27 cellular contexts compared by ENCODE assay signal in the genomic region with DNA sequence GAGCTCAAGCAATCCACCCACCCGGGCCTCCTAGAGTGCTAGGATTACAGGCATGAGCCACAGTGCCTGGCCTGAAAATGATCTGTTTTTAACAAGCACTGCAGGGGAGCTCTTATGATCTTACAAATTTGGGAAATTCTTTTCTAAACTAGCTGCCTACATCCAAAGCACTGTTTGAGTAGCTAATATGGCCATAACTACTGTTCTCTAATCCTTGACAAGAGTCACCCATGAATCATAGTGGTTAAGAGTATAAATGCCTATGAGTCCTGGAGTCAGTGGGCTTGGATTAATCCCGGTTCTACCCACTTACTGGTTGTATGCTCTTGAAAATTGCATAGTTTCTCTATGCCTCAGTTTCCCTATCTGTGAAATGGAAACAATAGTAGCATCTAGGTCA. TPM values are rescaled to one million over a fixed set of nuclear protein-coding genes. Genes with fewer than 3 reads are reported as not detected.
DNase-seq lines count a peak whose midpoint lies in the region; ATAC-seq and TF ChIP-seq lines count a peak whose summit lies in the region.
"Had no signal": no experiment of that assay in that cellular context is flagged by ENCODE, and none has a peak within 500 bp of the region (broad histone marks: within the 10 kb centered on the region; RNA-seq: fewer than 3 reads in every experiment).

No MANE protein-coding gene starts in this region.

- ATAC-seq in CD4-positive, CD25-positive, alpha-beta regulatory T cell (ENCODE audit: low read depth in 2 of 2) = no peak
- no peak for ATAC-seq in central memory CD8-positive, alpha-beta T cell (replicated peaks; ENCODE audit: extremely low read depth, poor library complexity, severe bottlenecking)
- no peak for ATAC-seq in GM23338
- ATAC-seq: left colon had no signal

- TF ChIP-seq POLR2A in esophagus muscularis mucosa (IDR thresholded peaks at IDR 0.05; ENCODE audit: low read depth) = no peak

- intact Hi-C loops in esophagus muscularis mucosa (cut with DNase I) = no loop called here

- H3K36me3 ChIP-seq in CD4-positive, CD25-positive, alpha-beta regulatory T cell (ENCODE audit: control insufficient read depth, insufficient read depth, low read length) = no peaks in the 10 kb centered on the region
- no peaks in the 10 kb centered on the region for H3K36me3 ChIP-seq in osteoblast (ENCODE audit: insufficient read depth, low read length)
- no peaks in the 10 kb centered on the region for H3K36me3 ChIP-seq in esophagus muscularis mucosa
- no peaks in the 10 kb centered on the region for H3K36me3 ChIP-seq in GM23338 (ENCODE audit: insufficient read depth)
- H3K36me3 ChIP-seq: cardiac muscle cell, stomach, tibial nerve had no signal

- no peak for TF ChIP-seq EP300 in esophagus muscularis mucosa (IDR thresholded peaks at IDR 0.05)

- peaks cover 10% of the 10 kb centered on the region for H3K36me3 Mint-ChIP-seq in CD4-positive, CD25-positive, alpha-beta regulatory T cell
- peaks cover 8% of the 10 kb centered on the region for H3K36me3 Mint-ChIP-seq in central memory CD8-positive, alpha-beta T cell (ENCODE audit: insufficient read depth)
- H3K36me3 Mint-ChIP-seq in GM23338 (ENCODE audit: low read depth) = no peaks in the 10 kb centered on the region; the same call in 2 of the 3 replicates

- H3K79me2 ChIP-seq in osteoblast (ENCODE audit: insufficient read depth, low read length) (peaks cover 20% of the 10 kb centered on the region), GM23338 (replicated peaks; ENCODE audit: insufficient read depth) (peaks cover 6% of the 10 kb centered on the region; the same call in 1 of the 2 replicates)

- H3K4me2 ChIP-seq in osteoblast (ENCODE audit: insufficient read depth, low read length) = no peak overlapping the region
- H3K4me2 ChIP-seq in GM23338 = no peak overlapping the region

- no peak for DNase-seq in CD4-positive, CD25-positive, alpha-beta regulatory T cell
- DNase-seq in LHCN-M2 (ENCODE audit: low read depth) (peak; percentile 54), osteoblast (ENCODE audit: insufficient read length, low spot score, missing footprints) (peak; percentile 4), esophagus muscularis mucosa (ENCODE audit: extremely low spot score) (no peak), GM23338 (ENCODE audit: low spot score) (no peak), GM13977 (ENCODE audit: low spot score) (no peak)
- no peak for DNase-seq in central memory CD8-positive, alpha-beta T cell (ENCODE audit: low spot score in 2 of 2)
- DNase-seq: ACHN; activated B cell treated with CpG ODN at 0.5 μM for 24 hours; activated naive CD4-positive, alpha-beta T cell treated with anti-CD3 and anti-CD28 coated beads, Interleukin-2, amount 50 U/mL, for 16 hours; anterior cingulate cortex; Caco-2; DMS79 treated with DMSO at 0.1 percent for 48 hours; left colon; mammary epithelial cell; NCI-H1092; NCI-H1694 treated with DMSO at 0.1 percent for 48 hours; NCI-H2171; NCI-H510A treated with DMSO at 0.1 percent for 48 hours; occipital lobe; Right ventricle myocardium superior; small intestine; stimulated activated CD4-positive, alpha-beta T cell treated with anti-CD3 and anti-CD28 coated beads, Interleukin-2, amount 100 ng/mL, for 24 hours; stomach; T1000 had no signal

- WGBS in esophagus muscularis mucosa = 83% methylated on average over 2 of the region's 2 CpGs

- H3K27me3 ChIP-seq in CD4-positive, CD25-positive, alpha-beta regulatory T cell (ENCODE audit: control insufficient read depth, insufficient read depth, low read length) = no peaks in the 10 kb centered on the region
- H3K27me3 ChIP-seq in osteoblast (ENCODE audit: insufficient read depth, low read length) (no peaks in the 10 kb centered on the region), esophagus muscularis mucosa (no peaks in the 10 kb centered on the region), GM23338 (ENCODE audit: insufficient read depth) (no peaks in the 10 kb centered on the region)
- H3K27me3 ChIP-seq: cardiac muscle cell, stomach, tibial nerve had no signal

- H3K4me3 Mint-ChIP-seq in CD4-positive, CD25-positive, alpha-beta regulatory T cell = peak overlapping the region; percentile 87 to 95 (median 93)
- peak overlapping the region; percentile 89 for H3K4me3 Mint-ChIP-seq in central memory CD8-positive, alpha-beta T cell
- no peak overlapping the region for H3K4me3 Mint-ChIP-seq in GM23338

- H3K27ac Mint-ChIP-seq in CD4-positive, CD25-positive, alpha-beta regulatory T cell = no peak overlapping the region
- no peak overlapping the region for H3K27ac Mint-ChIP-seq in central memory CD8-positive, alpha-beta T cell (ENCODE audit: low read depth)
- no peak overlapping the region for H3K27ac Mint-ChIP-seq in GM23338
- H3K27ac Mint-ChIP-seq: activated B cell treated with CpG ODN at 0.5 μM for 24 hours had no signal

- no peak overlapping the region for H3K4me3 ChIP-seq in CD4-positive, CD25-positive, alpha-beta regulatory T cell (ENCODE audit: low read depth, low read length)
- no peak overlapping the region for H3K4me3 ChIP-seq in osteoblast (ENCODE audit: insufficient read depth, low read length)
- H3K4me3 ChIP-seq in esophagus muscularis mucosa = no peak overlapping the region
- H3K4me3 ChIP-seq in GM23338 = no peak overlapping the region
- H3K4me3 ChIP-seq: cardiac muscle cell, stomach, tibial nerve had no signal

- peaks cover 0 to 5% (median 2%) of the 10 kb centered on the region in 7 donors for H3K9me3 Mint-ChIP-seq in CD4-positive, CD25-positive, alpha-beta regulatory T cell
- no peaks in the 10 kb centered on the region for H3K9me3 Mint-ChIP-seq in central memory CD8-positive, alpha-beta T cell
- H3K9me3 Mint-ChIP-seq in GM23338 = no peaks in the 10 kb centered on the region; the same call in 2 of the 3 replicates

- H3K27ac ChIP-seq in CD4-positive, CD25-positive, alpha-beta regulatory T cell (ENCODE audit: insufficient read depth, low read length, poor library complexity, severe bottlenecking) = no peak overlapping the region
- H3K27ac ChIP-seq in osteoblast (ENCODE audit: low read depth, low read length) = no peak overlapping the region
- no peak overlapping the region for H3K27ac ChIP-seq in esophagus muscularis mucosa (replicated peaks in 1 of 4)
- no peak overlapping the region for H3K27ac ChIP-seq in GM23338 (ENCODE audit: low read depth)
- H3K27ac ChIP-seq: cardiac muscle cell, stomach had no signal

- H3K27me3 Mint-ChIP-seq in CD4-positive, CD25-positive, alpha-beta regulatory T cell = peaks cover 10% of the 10 kb centered on the region
- H3K27me3 Mint-ChIP-seq in central memory CD8-positive, alpha-beta T cell = peaks cover 13% of the 10 kb centered on the region
- H3K27me3 Mint-ChIP-seq in GM23338 (ENCODE audit: insufficient read depth, low read depth, poor library complexity) = peaks cover 4% of the 10 kb centered on the region

- H3K9me3 ChIP-seq in CD4-positive, CD25-positive, alpha-beta regulatory T cell (ENCODE audit: control insufficient read depth in 2 of 2, low read length in 2 of 2) = no peaks in the 10 kb centered on the region
- H3K9me3 ChIP-seq in osteoblast (ENCODE audit: low read depth, low read length) (no peaks in the 10 kb centered on the region), esophagus muscularis mucosa (no peaks in the 10 kb centered on the region)
- H3K9me3 ChIP-seq: Caco-2, stomach, tibial nerve had no signal

- no peaks in the 10 kb centered on the region for H3K9me2 ChIP-seq in GM23338 (ENCODE audit: insufficient read depth)

- no peak for TF ChIP-seq CTCF in osteoblast (IDR thresholded peaks at IDR 0.05; ENCODE audit: extremely low read depth, low read depth, low read length)
- no peak for TF ChIP-seq CTCF in esophagus muscularis mucosa (IDR thresholded peaks at IDR 0.05)
- no peak for TF ChIP-seq CTCF in GM23338 (conservative IDR thresholded peaks at IDR 0.05; ENCODE audit: low read depth in 2 of 2)
- no peak for TF ChIP-seq CTCF in GM13977 (IDR thresholded peaks at IDR 0.05; ENCODE audit: extremely low read depth, insufficient read depth, missing control alignments)

- in situ Hi-C loops in GM13977 (cut with MboI; ENCODE audit: low pct_unique_long_range_greater_than_20kb, low sequenced_read_pairs, unreplicated experiment) = loop anchor here (25.0 kb wide), 3 partner anchors 343 to 718 kb away; no protein-coding TSS in a partner anchor

- H4K20me1 ChIP-seq in osteoblast (ENCODE audit: insufficient read depth, low read length) = no peaks in the 10 kb centered on the region
- no peaks in the 10 kb centered on the region for H4K20me1 ChIP-seq in GM23338 (replicated peaks; ENCODE audit: insufficient read depth)

- H3F3A ChIP-seq in GM23338 (replicated peaks; ENCODE audit: low read depth) = 0 out of 2 replicates have a peak, but pooled peaks cover 6% of the 10 kb centered on the region

- H2AFZ ChIP-seq in osteoblast (ENCODE audit: low read length) (no peak overlapping the region), GM23338 (no peak overlapping the region)

- H3K4me1 ChIP-seq in CD4-positive, CD25-positive, alpha-beta regulatory T cell (ENCODE audit: control insufficient read depth, insufficient read depth, low read length, poor library complexity, severe bottlenecking) = peaks cover 8% of the 10 kb centered on the region
- peaks cover 32% of the 10 kb centered on the region for H3K4me1 ChIP-seq in osteoblast (ENCODE audit: insufficient read depth, low read length)
- H3K4me1 ChIP-seq in esophagus muscularis mucosa = peaks cover 14 to 34% (median 29%) of the 10 kb centered on the region in 4 donors
- peaks cover 8% of the 10 kb centered on the region for H3K4me1 ChIP-seq in GM23338 (ENCODE audit: insufficient read depth)

- H3K4me1 Mint-ChIP-seq in CD4-positive, CD25-positive, alpha-beta regulatory T cell = peaks cover 14 to 34% (median 18%) of the 10 kb centered on the region in 4 donors
- H3K4me1 Mint-ChIP-seq in central memory CD8-positive, alpha-beta T cell = peaks cover 22% of the 10 kb centered on the region
- peaks cover 10% of the 10 kb centered on the region; the same call in 2 of the 3 replicates for H3K4me1 Mint-ChIP-seq in GM23338

TF ChIP-seq in GM23338, 12 proteins besides CTCF, POLR2A, EP300 and RAD21:
- TF ChIP-seq JUNB (IDR thresholded peaks at IDR 0.05; ENCODE audit: unreplicated experiment) = no peak
- no peak for TF ChIP-seq EZH2phosphoT487 (IDR thresholded peaks at IDR 0.05; ENCODE audit: unreplicated experiment)
- TF ChIP-seq NANOG (IDR thresholded peaks at IDR 0.05; ENCODE audit: borderline replicate concordance) = no peak
- no peak for TF ChIP-seq ZNF114 (CRISPR knock-in tag; IDR thresholded peaks at IDR 0.05)

RNA-seq across cellular contexts. Expression of a gene that starts 1.4 kb away (rescaled TPM):
- total RNA-seq in CD4-positive, CD25-positive, alpha-beta regulatory T cell = 9.3 TPM
- 10 to 100 TPM in 3 of 4 donors, 1 to 10 TPM in 1; 8.3 to 18.2 (median 11.1) TPM for polyA plus RNA-seq in CD4-positive, CD25-positive, alpha-beta regulatory T cell
- total RNA-seq in LHCN-M2 (2014; rRNA removed) (20.7 and 27.5 TPM in 2 replicates), osteoblast (21.4 and 31.2 TPM in 2 replicates), esophagus muscularis mucosa (10 to 100 TPM; 10.6 to 21.7 (median 16.7) TPM)
- 37.5 TPM for polyA plus RNA-seq in LHCN-M2 (2012)
- total RNA-seq in GM23338 (2014; rRNA removed; shearing (Covaris generic)) = 6.2 and 7.5 TPM in 2 replicates
- polyA plus RNA-seq in GM23338 (2016; fragmentation: Nextera tagmentation; extraction: Ambion mirVana) = 7.2 and 7.3 TPM in 2 replicates

Comparison
In these comparisons a context has a peak if more than half of its experiments do, and no peak if none do; other contexts are left out.
1. DNase-seq: peak in LHCN-M2 (single experiment) and osteoblast (single experiment); none in CD4-positive, CD25-positive, alpha-beta regulatory T cell (0 of 3), central memory CD8-positive, alpha-beta T cell (0 of 2), esophagus muscularis mucosa (single experiment), GM23338 (single experiment) and GM13977 (single experiment).